Comparison of ENCODE assay signal across 19 cellular contexts in the genomic region with DNA sequence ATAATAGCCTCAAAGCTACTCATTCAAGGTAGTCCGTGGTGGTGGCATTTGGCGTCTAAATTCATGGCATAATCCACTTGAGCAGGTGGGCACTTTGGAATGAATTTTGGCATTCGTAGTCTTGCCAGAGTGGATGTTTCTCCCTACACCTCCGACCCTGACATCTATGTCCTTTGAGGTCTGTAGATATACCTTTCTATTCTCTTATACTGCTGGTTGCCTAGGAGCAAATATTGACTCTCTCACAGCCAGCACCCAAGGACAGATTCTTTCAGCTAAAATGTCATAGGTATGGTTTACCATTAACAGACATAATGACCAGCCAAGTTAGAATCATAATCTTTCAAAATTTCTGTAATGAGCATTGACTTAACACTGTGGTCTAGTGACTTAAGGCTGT. TPM values are rescaled to one million over a fixed set of nuclear protein-coding genes. Genes with fewer than 3 reads are reported as not detected.
"Had no signal": no experiment of that assay in that cellular context is flagged by ENCODE, and none has a peak within 500 bp of the region (broad histone marks: within the 10 kb centered on the region; RNA-seq: fewer than 3 reads in every experiment).

No MANE protein-coding gene starts in this region.

- H3K4me2 ChIP-seq: neural progenitor cell had no signal

- H3K4me1 ChIP-seq: neural progenitor cell, psoas muscle, sigmoid colon, spleen had no signal

- H3K36me3 Mint-ChIP-seq: activated CD4-positive, alpha-beta memory T cell treated with anti-CD3 and anti-CD28 coated beads for 36 hours; activated CD8-positive, alpha-beta memory T cell treated with anti-CD3 and anti-CD28 coated beads, Interleukin-2, amount 10 ng/mL, durations not matched to agents 7 days and 5 days; activated naive CD8-positive, alpha-beta T cell; memory B cell; naive thymus-derived CD4-positive, alpha-beta T cell; neural progenitor cell; stimulated activated memory B cell treated with anti-CD40 and anti-IgM and Interleukin-4, amounts not matched to agents 10 μg/mL and 1 μg/mL and 100 μg/mL, for 72 hours had no signal

- FAIRE-seq: keratinocyte, TTC549, urothelium cell line had no signal

- H3K4me1 Mint-ChIP-seq: activated B cell treated with CpG ODN at 0.5 μM for 24 hours; activated CD8-positive, alpha-beta memory T cell treated with anti-CD3 and anti-CD28 coated beads, Interleukin-2, amount 10 ng/mL, durations not matched to agents 7 days and 5 days; memory B cell; neural progenitor cell; stimulated activated memory B cell treated with anti-CD40 and anti-IgM and Interleukin-4, amounts not matched to agents 10 μg/mL and 1 μg/mL and 100 μg/mL, for 72 hours had no signal

- H3K4me3 Mint-ChIP-seq: activated B cell treated with CpG ODN at 0.5 μM for 24 hours; activated CD4-positive, alpha-beta memory T cell treated with anti-CD3 and anti-CD28 coated beads for 36 hours; activated CD8-positive, alpha-beta memory T cell treated with anti-CD3 and anti-CD28 coated beads, Interleukin-2, amount 10 ng/mL, durations not matched to agents 7 days and 5 days; activated naive CD8-positive, alpha-beta T cell; effector memory CD8-positive, alpha-beta T cell; memory B cell; naive thymus-derived CD4-positive, alpha-beta T cell; neural progenitor cell; stimulated activated memory B cell treated with anti-CD40 and anti-IgM and Interleukin-4, amounts not matched to agents 10 μg/mL and 1 μg/mL and 100 μg/mL, for 72 hours had no signal

- H3K4me3 ChIP-seq: neural progenitor cell, psoas muscle, sigmoid colon, spleen had no signal

- H3K9me3 ChIP-seq: psoas muscle, sigmoid colon had no signal

- ATAC-seq: activated CD8-positive, alpha-beta memory T cell treated with anti-CD3 and anti-CD28 coated beads, Interleukin-2, amount 10 ng/mL, durations not matched to agents 7 days and 5 days; effector memory CD8-positive, alpha-beta T cell; naive thymus-derived CD4-positive, alpha-beta T cell; psoas muscle; stimulated activated memory B cell treated with anti-CD40 and anti-IgM and Interleukin-4, amounts not matched to agents 10 μg/mL and 1 μg/mL and 100 μg/mL, for 72 hours had no signal

- DNase-seq: activated B cell treated with CpG ODN at 0.5 μM for 24 hours; activated CD4-positive, alpha-beta memory T cell treated with anti-CD3 and anti-CD28 coated beads for 36 hours; activated CD4-positive, alpha-beta T cell treated with anti-CD3 and anti-CD28 coated beads for 4 hours; activated CD8-positive, alpha-beta memory T cell treated with anti-CD3 and anti-CD28 coated beads, Interleukin-2, amount 10 ng/mL, durations not matched to agents 7 days and 5 days; effector memory CD8-positive, alpha-beta T cell; hippocampal formation; naive thymus-derived CD4-positive, alpha-beta T cell; psoas muscle; sigmoid colon; spleen; stimulated activated CD4-positive, alpha-beta T cell treated with anti-CD3 and anti-CD28 coated beads, Interleukin-4, amount 100 ng/mL, for 4 hours had no signal

- H3K27me3 Mint-ChIP-seq: activated B cell treated with CpG ODN at 0.5 μM for 24 hours; activated CD4-positive, alpha-beta memory T cell treated with anti-CD3 and anti-CD28 coated beads for 36 hours; activated CD8-positive, alpha-beta memory T cell treated with anti-CD3 and anti-CD28 coated beads, Interleukin-2, amount 10 ng/mL, durations not matched to agents 7 days and 5 days; activated naive CD8-positive, alpha-beta T cell; effector memory CD8-positive, alpha-beta T cell; memory B cell; naive thymus-derived CD4-positive, alpha-beta T cell; stimulated activated memory B cell treated with anti-CD40 and anti-IgM and Interleukin-4, amounts not matched to agents 10 μg/mL and 1 μg/mL and 100 μg/mL, for 72 hours had no signal

- H3K27ac Mint-ChIP-seq: activated B cell treated with CpG ODN at 0.5 μM for 24 hours; activated CD4-positive, alpha-beta memory T cell treated with anti-CD3 and anti-CD28 coated beads for 36 hours; activated CD8-positive, alpha-beta memory T cell treated with anti-CD3 and anti-CD28 coated beads, Interleukin-2, amount 10 ng/mL, durations not matched to agents 7 days and 5 days; activated naive CD8-positive, alpha-beta T cell; effector memory CD8-positive, alpha-beta T cell; memory B cell; naive thymus-derived CD4-positive, alpha-beta T cell; neural progenitor cell; stimulated activated memory B cell treated with anti-CD40 and anti-IgM and Interleukin-4, amounts not matched to agents 10 μg/mL and 1 μg/mL and 100 μg/mL, for 72 hours had no signal

- H3K9me3 Mint-ChIP-seq: neural progenitor cell had no signal

- H3K27ac ChIP-seq: neural progenitor cell, psoas muscle, sigmoid colon, spleen had no signal

RNA-seq across cellular contexts. Expression of gene FLRT2, which starts 47.4 kb away (rescaled TPM):
- total RNA-seq: activated B cell treated with CpG ODN at 0.5 μM for 24 hours; activated CD4-positive, alpha-beta memory T cell treated with anti-CD3 and anti-CD28 coated beads for 36 hours; activated CD8-positive, alpha-beta memory T cell treated with anti-CD3 and anti-CD28 coated beads, Interleukin-2, amount 10 ng/mL, durations not matched to agents 7 days and 5 days; naive thymus-derived CD4-positive, alpha-beta T cell; T-helper 2 cell treated with Interferon-gamma antibody and Interleukin-4, amounts not matched to agents 100 ng/mL and 5 ng/mL, for 36 hours had no signal
- polyA plus RNA-seq: naive thymus-derived CD4-positive, alpha-beta T cell had no signal
